ENCODE assay signal across 33 cellular contexts in genomic region chr17:81132770-81133723, GRCh38. TPM values are rescaled to one million over a fixed set of nuclear protein-coding genes. Genes with fewer than 3 reads are reported as not detected.
A peak's percentile ranks its signal among the peaks of the same experiment; 100 is the strongest.
DNase-seq lines count a peak whose midpoint lies in the region; ATAC-seq and TF ChIP-seq lines count a peak whose summit lies in the region.
"Had no signal": no experiment of that assay in that cellular context is flagged by ENCODE, and none has a peak within 500 bp of the region (broad histone marks: within the 10 kb centered on the region; RNA-seq: fewer than 3 reads in every experiment).

No MANE protein-coding gene starts in this region.

- no peaks in the 10 kb centered on the region for H3K9me3 Mint-ChIP-seq in nephron progenitor cell
- H3K9me3 Mint-ChIP-seq: activated T-cell treated with anti-CD3 and anti-CD28 coated beads, Interleukin-2, amount 50 U/mL, for 24 hours; effector memory CD8-positive, alpha-beta T cell had no signal

- intact Hi-C loops in PC-9 (cut with micrococcal nuclease; ENCODE audit: unreplicated experiment) (no loop called here), upper lobe of right lung (cut with DNase I) (no loop called here)

- H3K4me2 ChIP-seq in PC-9 = no peak overlapping the region
- H3K4me2 ChIP-seq: smooth muscle cell had no signal

- no peak for ATAC-seq in gastroesophageal sphincter
- ATAC-seq in upper lobe of right lung = peak; percentile 52
- no peak for ATAC-seq in HG03442 (IDR thresholded peaks at IDR 0.05; ENCODE audit: unreplicated experiment)
- ATAC-seq in omental fat pad (ENCODE audit: low FRiP score) = no peak
- ATAC-seq: effector memory CD8-positive, alpha-beta T cell; left ventricle myocardium superior; naive thymus-derived CD4-positive, alpha-beta T cell; WTC11 had no signal

- TF ChIP-seq POLR2A in gastroesophageal sphincter (IDR thresholded peaks at IDR 0.05) = no peak

- no peaks in the 10 kb centered on the region for H3K4me1 ChIP-seq in PC-9 (replicated peaks; ENCODE audit: insufficient read depth)
- peaks cover 0 to 12% (median 0%) of the 10 kb centered on the region in 3 donors for H3K4me1 ChIP-seq in gastroesophageal sphincter
- no peaks in the 10 kb centered on the region for H3K4me1 ChIP-seq in upper lobe of right lung
- H3K4me1 ChIP-seq: BE2C, SJSA1, thyroid gland had no signal

- POLR2A ChIA-PET in PC-9 (lab: Charles Lee; ENCODE audit: unreplicated experiment) = no interaction called here

- TF ChIP-seq EP300 in gastroesophageal sphincter (IDR thresholded peaks at IDR 0.05) = no peak

- no peaks in the 10 kb centered on the region for H3K36me3 Mint-ChIP-seq in nephron progenitor cell (ENCODE audit: low read depth)
- H3K36me3 Mint-ChIP-seq: activated naive CD8-positive, alpha-beta T cell; naive thymus-derived CD4-positive, alpha-beta T cell had no signal

- H3K4me3 Mint-ChIP-seq in nephron progenitor cell = no peak overlapping the region
- H3K4me3 Mint-ChIP-seq: activated CD4-positive, alpha-beta T cell treated with anti-CD3 and anti-CD28 coated beads, Interleukin-2, amount 10 ng/mL, durations not matched to agents 7 days and 5 days; activated naive CD8-positive, alpha-beta T cell; activated T-cell treated with anti-CD3 and anti-CD28 coated beads, Interleukin-2, amount 50 U/mL, for 24 hours; effector memory CD8-positive, alpha-beta T cell; naive thymus-derived CD4-positive, alpha-beta T cell; WTC11 had no signal

- H3K79me2 ChIP-seq in PC-9 (ENCODE audit: low read depth) = no peaks in the 10 kb centered on the region

- no peaks in the 10 kb centered on the region for H3K27me3 ChIP-seq in PC-9 (ENCODE audit: insufficient read depth, low read depth)
- H3K27me3 ChIP-seq in gastroesophageal sphincter = no peaks in the 10 kb centered on the region
- H3K27me3 ChIP-seq in upper lobe of right lung = no peaks in the 10 kb centered on the region
- H3K27me3 ChIP-seq: BE2C, thyroid gland had no signal

- H4K20me1 ChIP-seq in PC-9 (ENCODE audit: insufficient read depth) = no peaks in the 10 kb centered on the region

- H3K4me3 ChIP-seq in PC-9 (no peak overlapping the region), gastroesophageal sphincter (peak overlapping the region in 1 of 2 donors; percentile 28), upper lobe of right lung (peak overlapping the region; percentile 48)
- H3K4me3 ChIP-seq: SJSA1, smooth muscle cell, thyroid gland had no signal

- TF ChIP-seq CTCF in PC-9 (conservative IDR thresholded peaks at IDR 0.05) (no peak), gastroesophageal sphincter (IDR thresholded peaks at IDR 0.05) (no peak), nephron progenitor cell (IDR thresholded peaks at IDR 0.05) (no peak), upper lobe of right lung (IDR thresholded peaks at IDR 0.05) (no peak), omental fat pad (IDR thresholded peaks at IDR 0.05) (no peak)

- no peak overlapping the region for H2AFZ ChIP-seq in PC-9

- H3K4me1 Mint-ChIP-seq in nephron progenitor cell = peaks cover 17% of the 10 kb centered on the region
- H3K4me1 Mint-ChIP-seq: activated CD4-positive, alpha-beta T cell treated with anti-CD3 and anti-CD28 coated beads, Interleukin-2, amount 10 ng/mL, durations not matched to agents 7 days and 5 days; WTC11 had no signal

- no peaks in the 10 kb centered on the region for H3K27me3 Mint-ChIP-seq in nephron progenitor cell (ENCODE audit: low read depth, poor library complexity)
- H3K27me3 Mint-ChIP-seq: activated CD4-positive, alpha-beta T cell treated with anti-CD3 and anti-CD28 coated beads, Interleukin-2, amount 10 ng/mL, durations not matched to agents 7 days and 5 days; activated naive CD8-positive, alpha-beta T cell; activated T-cell treated with anti-CD3 and anti-CD28 coated beads, Interleukin-2, amount 50 U/mL, for 24 hours; effector memory CD8-positive, alpha-beta T cell; naive thymus-derived CD4-positive, alpha-beta T cell had no signal

- no peak overlapping the region for H3K27ac Mint-ChIP-seq in nephron progenitor cell
- H3K27ac Mint-ChIP-seq: activated CD4-positive, alpha-beta T cell treated with anti-CD3 and anti-CD28 coated beads, Interleukin-2, amount 10 ng/mL, durations not matched to agents 7 days and 5 days; activated naive CD8-positive, alpha-beta T cell; activated T-cell treated with anti-CD3 and anti-CD28 coated beads, Interleukin-2, amount 50 U/mL, for 24 hours; effector memory CD8-positive, alpha-beta T cell; naive thymus-derived CD4-positive, alpha-beta T cell; WTC11 had no signal

- DNase-seq in PC-9 (peak; percentile 33 to 72), nephron progenitor cell (peak; percentile 46), upper lobe of right lung (peak; percentile 80), HK-2 (ENCODE audit: unreplicated experiment) (no peak), omental fat pad (ENCODE audit: low spot score) (no peak)
- DNase-seq in effector CD4-positive, alpha-beta T cell = no peak
- DNase-seq: activated CD4-positive, alpha-beta T cell treated with anti-CD3 and anti-CD28 coated beads, Interleukin-2, amount 10 ng/mL, durations not matched to agents 7 days and 5 days; activated effector memory CD4-positive, alpha-beta T cell treated with anti-CD3 and anti-CD28 coated beads, Interleukin-2, amount 50 U/mL, for 16 hours; activated T-cell treated with anti-CD3 and anti-CD28 coated beads, Interleukin-2, amount 50 U/mL, for 24 hours; BE2C; effector memory CD8-positive, alpha-beta T cell; EL; erythroblast; IMR-90; left ventricle myocardium superior; midbrain; naive thymus-derived CD4-positive, alpha-beta T cell; NCI-H1092 treated with DMSO at 0.1 percent for 48 hours; NCI-H187; NCI-H2171; NCI-H82; stimulated activated naive CD4-positive, alpha-beta T cell treated with Interleukin-2 at 50 U/mL for 16 hours; thyroid gland had no signal

- BruUV-seq in PC-9 (replicated peaks; lab: Mats Ljungman, UMichigan) = no TSS peak

- H3K9me2 ChIP-seq in PC-9 (ENCODE audit: insufficient read depth) = no peaks in the 10 kb centered on the region

- no CpG with 5 or more reads among the region's 22 CpGs for WGBS in gastroesophageal sphincter (ENCODE audit: low coverage in 1 of 2), 2 donors

- H3F3A ChIP-seq in PC-9 (ENCODE audit: insufficient read depth, low read depth) = 0 out of 2 replicates have a peak, but pooled peaks cover 4% of the 10 kb centered on the region

- CTCF ChIA-PET in PC-9 (lab: Charles Lee) = no interaction called here

- H3K36me3 ChIP-seq in PC-9 (ENCODE audit: low read depth) = no peaks in the 10 kb centered on the region
- no peaks in the 10 kb centered on the region for H3K36me3 ChIP-seq in gastroesophageal sphincter
- H3K36me3 ChIP-seq in upper lobe of right lung = no peaks in the 10 kb centered on the region
- H3K36me3 ChIP-seq: BE2C, SJSA1, thyroid gland had no signal

- no peak overlapping the region for H3K27ac ChIP-seq in PC-9
- peak overlapping the region in 3 of 4 donors; percentile 32 to 72 (median 51) for H3K27ac ChIP-seq in gastroesophageal sphincter
- peak overlapping the region; percentile 82 for H3K27ac ChIP-seq in upper lobe of right lung
- H3K27ac ChIP-seq: SJSA1, thyroid gland had no signal

- H3K9me3 ChIP-seq in PC-9 (ENCODE audit: insufficient read depth, low read depth) (no peaks in the 10 kb centered on the region), gastroesophageal sphincter (no peaks in the 10 kb centered on the region), upper lobe of right lung (no peaks in the 10 kb centered on the region)
- H3K9me3 ChIP-seq: BE2C, thyroid gland had no signal

RNA-seq across cellular contexts. Expression of gene PVALEF, which starts 32.3 kb away (rescaled TPM):
- not detected in 2 replicates for total RNA-seq in PC-9 (2021)
- total RNA-seq in gastroesophageal sphincter = not detected
- not detected for total RNA-seq in upper lobe of right lung
- not detected for total RNA-seq in omental fat pad
- total RNA-seq: activated CD4-positive, alpha-beta T cell treated with anti-CD3 and anti-CD28 coated beads, Interleukin-2, amount 10 ng/mL, durations not matched to agents 7 days and 5 days; bronchial epithelial cell; fibroblast of villous mesenchyme; IMR-90; naive thymus-derived CD4-positive, alpha-beta T cell; NCI-H460; osteocyte; SJSA1; smooth muscle cell; thyroid gland; WTC11 had no signal

RNA-seq across cellular contexts. Expression of gene AATK, which starts 33.0 kb away (rescaled TPM):
- total RNA-seq in PC-9 (2021) (0.46 and 2.4 TPM in 2 replicates), gastroesophageal sphincter (10 to 100 TPM; 14.5 to 28.0 (median 22.1) TPM), upper lobe of right lung (72.5 TPM), omental fat pad (1 to 10 TPM; 1.3 to 6.0 (median 3.1) TPM)
- total RNA-seq: osteocyte had no signal

Comparison
In these comparisons a context has a peak if more than half of its experiments do, and no peak if none do; other contexts are left out.
1. DNase-seq: peak in PC-9 (2 of 2), nephron progenitor cell (single experiment) and upper lobe of right lung (single experiment); none in HK-2 (single experiment), omental fat pad (single experiment) and effector CD4-positive, alpha-beta T cell (single experiment).